In the genomic region with DNA sequence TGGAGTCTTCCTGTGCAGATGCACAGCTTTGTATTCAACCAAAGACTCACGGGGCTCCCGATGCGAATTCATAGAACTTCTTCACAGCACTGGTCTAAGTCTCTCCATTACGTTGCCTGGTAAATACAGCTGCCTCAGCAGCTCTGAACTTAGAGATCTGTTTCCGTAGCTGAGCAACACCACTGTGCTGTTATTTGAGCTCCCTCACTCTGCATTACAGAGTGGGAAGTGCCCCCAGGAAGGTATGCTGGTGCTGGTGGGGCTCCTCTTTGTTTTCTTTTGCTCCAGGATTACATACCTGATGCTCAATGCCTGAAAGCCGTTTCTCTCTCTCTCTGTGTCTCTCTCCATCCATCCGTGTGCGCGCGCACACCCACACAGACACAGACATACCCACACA, we compare ENCODE assay signal across 22 cellular contexts.
DNase-seq lines count a peak whose midpoint lies in the region; FAIRE-seq and TF ChIP-seq lines count a peak whose summit lies in the region.
"Had no signal": no experiment of that assay in that cellular context is flagged by ENCODE, and none has a peak within 500 bp of the region (broad histone marks: within the 10 kb centered on the region; RNA-seq: fewer than 3 reads in every experiment).

No MANE protein-coding gene starts in this region.

- H2BK5ac ChIP-seq in H9 (ENCODE audit: insufficient read length, low read length) (no peak overlapping the region), H1 (ENCODE audit: low read depth, low read length) (no peak overlapping the region), neuronal stem cell (ENCODE audit: low read length) (no peak overlapping the region)

- peak; percentile 85 for FAIRE-seq in H1 (lab: Jason Lieb, UNC)
- FAIRE-seq: GM12878, HTR-8/SVneo had no signal

- H2BK20ac ChIP-seq in H9 (ENCODE audit: low read depth, low read length, poor library complexity, severe bottlenecking) (no peak overlapping the region), H1 (ENCODE audit: low read length) (no peak overlapping the region)

- H3K9me3 ChIP-seq in H9 (ENCODE audit: control insufficient read depth, low read depth, low read length) (no peaks in the 10 kb centered on the region), H1 (ENCODE audit: insufficient read depth in 2 of 2, low read depth in 1 of 2, low read length in 1 of 2) (peaks cover 0 to 4% of the 10 kb centered on the region in 2 experiments; a peak in 2 of 4 replicates), neuronal stem cell (replicated peaks in 1 of 2; ENCODE audit: control insufficient read depth in 2 of 2, insufficient read depth in 1 of 2, low read depth in 1 of 2, low read length in 2 of 2) (peaks cover 4 to 8% of the 10 kb centered on the region in 2 donors)
- H3K9me3 ChIP-seq: BLaER1 treated with 17β-estradiol and CSF1 and Interleukin-3, amounts not matched to agents 10 nM and 100 nM; Peyer's patch had no signal

- H3K4ac ChIP-seq in H9 (ENCODE audit: low read depth, low read length) (no peak overlapping the region), H1 (replicated peaks; ENCODE audit: insufficient read length, low read depth, low read length) (no peak overlapping the region), neuronal stem cell (ENCODE audit: low read length) (no peak overlapping the region)

- H4K91ac ChIP-seq in H9 (ENCODE audit: insufficient read length, low read depth, low read length) (no peak overlapping the region), H1 (replicated peaks; ENCODE audit: insufficient read length, low read length) (no peak overlapping the region), neuronal stem cell (ENCODE audit: low read depth, low read length, poor library complexity) (no peak overlapping the region)

- no peak overlapping the region for H4K8ac ChIP-seq in H9 (replicated peaks; ENCODE audit: insufficient read length, low read depth, low read length)
- no peak overlapping the region for H4K8ac ChIP-seq in H1 (ENCODE audit: extremely low read depth, insufficient read depth, low read length)
- H4K8ac ChIP-seq in neuronal stem cell (ENCODE audit: low read depth, low read length), result no peak overlapping the region

- no peaks in the 10 kb centered on the region for H3K79me1 ChIP-seq in H9 (ENCODE audit: insufficient read depth, low read depth, low read length, poor library complexity, severe bottlenecking)
- H3K79me1 ChIP-seq in H1 (ENCODE audit: low read depth, low read length), result no peaks in the 10 kb centered on the region
- no peaks in the 10 kb centered on the region for H3K79me1 ChIP-seq in neuronal stem cell (ENCODE audit: low read depth, low read length)

- H3K4me1 ChIP-seq in H9 (ENCODE audit: insufficient read depth, low read length), result no peaks in the 10 kb centered on the region; the same call in 1 of the 2 replicates
- H3K4me1 ChIP-seq in H1 (replicated peaks in 1 of 4; ENCODE audit: control insufficient read depth in 3 of 4, insufficient read depth in 4 of 4, low read length in 3 of 4), result peaks cover 0 to 3% (median 0%) of the 10 kb centered on the region in 4 experiments; a peak in 1 of 7 replicates
- H3K4me1 ChIP-seq in neuronal stem cell (ENCODE audit: control insufficient read depth in 2 of 2, insufficient read depth in 1 of 2, low read depth in 1 of 2, low read length in 2 of 2), result peaks cover 2 to 9% of the 10 kb centered on the region in 2 donors
- H3K4me1 ChIP-seq: BLaER1 treated with 17β-estradiol and CSF1 and Interleukin-3, amounts not matched to agents 10 nM and 100 nM; Caco-2; Peyer's patch had no signal

- no peak overlapping the region for H3K23ac ChIP-seq in H9 (ENCODE audit: insufficient read length, low read depth, low read length)
- H3K23ac ChIP-seq in H1 (ENCODE audit: insufficient read length), result no peak overlapping the region
- H3K23ac ChIP-seq in neuronal stem cell (ENCODE audit: low read depth, low read length, poor library complexity), result no peak overlapping the region

- H2BK120ac ChIP-seq in H9 (ENCODE audit: low read depth, low read length, poor library complexity, severe bottlenecking) (peak overlapping the region; percentile 12), H1 (replicated peaks; ENCODE audit: low read depth, low read length) (no peak overlapping the region), neuronal stem cell (ENCODE audit: low read depth, low read length) (no peak overlapping the region)

- no peak overlapping the region for H3K4me3 ChIP-seq in H1 (ENCODE audit: extremely low read depth in 1 of 4, insufficient read depth in 2 of 4, low read depth in 3 of 4, low read length in 4 of 4)
- H3K4me3 ChIP-seq in neuronal stem cell (ENCODE audit: low read length in 2 of 2), result no peak overlapping the region
- H3K4me3 ChIP-seq: BLaER1 treated with 17β-estradiol and CSF1 and Interleukin-3, amounts not matched to agents 10 nM and 100 nM; GM12878; Peyer's patch had no signal

- no peak overlapping the region for H3K18ac ChIP-seq in H9 (ENCODE audit: insufficient read length, low read depth, low read length)
- no peak overlapping the region for H3K18ac ChIP-seq in H1 (ENCODE audit: extremely low read depth, low read length)
- no peak overlapping the region for H3K18ac ChIP-seq in neuronal stem cell (ENCODE audit: low read length)

- CTCF ChIA-PET in H1 (lab: Charles Lee; ENCODE audit: partially characterized antibody), result interaction anchor here (0.9 to 1.2 kb wide), 4 partner anchors 48 to 244 kb away, joined by 3 to 4 read pairs (median 3); no protein-coding TSS in a partner anchor

- no peak overlapping the region for H3K27ac ChIP-seq in H9 (ENCODE audit: insufficient read length, low read depth, low read length)
- H3K27ac ChIP-seq in H1 (ENCODE audit: low read depth, low read length), result peak overlapping the region; percentile 43; the same call in 1 of the 2 replicates
- peak overlapping the region; percentile 21 for H3K27ac ChIP-seq in neuronal stem cell (replicated peaks; ENCODE audit: low read length)
- H3K27ac ChIP-seq: BLaER1 treated with 17β-estradiol and CSF1 and Interleukin-3, amounts not matched to agents 10 nM and 100 nM; Peyer's patch had no signal

- H3K56ac ChIP-seq in H9 (ENCODE audit: insufficient read length, low read depth, low read length) (no peak overlapping the region), H1 (replicated peaks; ENCODE audit: insufficient read length, low read depth, low read length) (no peak overlapping the region)

- peaks cover 11 to 18% of the 10 kb centered on the region in 2 experiments for H3K4me1 Mint-ChIP-seq in H9
- H3K4me1 Mint-ChIP-seq: CD4-positive, alpha-beta memory T cell had no signal

- H3K23me2 ChIP-seq in H9 (ENCODE audit: insufficient read length, low read depth, low read length, poor library complexity, severe bottlenecking) (no peaks in the 10 kb centered on the region), H1 (ENCODE audit: low read depth, low read length) (no peaks in the 10 kb centered on the region)

- H3K27me3 Mint-ChIP-seq in H9 (ENCODE audit: low read depth), result peaks cover 5% of the 10 kb centered on the region; the same call in 1 of the 2 replicates

- no peak for TF ChIP-seq POLR2A in H1 (IDR thresholded peaks at IDR 0.05; ENCODE audit: control extremely low read depth in 1 of 2, low read depth in 2 of 2, low read length in 2 of 2)

- H3K79me2 ChIP-seq in H9 (ENCODE audit: insufficient read depth, low read length), result no peaks in the 10 kb centered on the region
- H3K79me2 ChIP-seq in H1 (ENCODE audit: control insufficient read depth in 1 of 2, insufficient read depth in 2 of 2, low read length in 2 of 2), result no peaks in the 10 kb centered on the region

- POLR2A ChIA-PET in H1 (lab: Charles Lee; ENCODE audit: partially characterized antibody), result no interaction called here

- TF ChIP-seq CTCF in H9 (conservative IDR thresholded peaks at IDR 0.05) (no peak), H1 (IDR thresholded peaks at IDR 0.05; ENCODE audit: control extremely low read depth in 1 of 3, insufficient read depth in 1 of 3, low read depth in 1 of 3, low read length in 3 of 3) (no peak)

- H3K14ac ChIP-seq in H9 (ENCODE audit: insufficient read depth, low read length) (no peak overlapping the region), H1 (ENCODE audit: insufficient read length) (no peak overlapping the region), neuronal stem cell (ENCODE audit: low read length) (no peak overlapping the region)

- peak in 1 of 2 experiments; percentile 14; a peak in 1 of 4 replicates for TF ChIP-seq RAD21 in H1 (IDR thresholded peaks at IDR 0.05 in 1 of 2, conservative IDR thresholded peaks at IDR 0.05 in 1 of 2; ENCODE audit: low read depth in 2 of 2, low read length in 2 of 2)

- no peaks in the 10 kb centered on the region for H3K36me3 ChIP-seq in H1 (ENCODE audit: control insufficient read depth in 2 of 4, insufficient read depth in 4 of 4, low read length in 3 of 4)
- H3K36me3 ChIP-seq in neuronal stem cell (replicated peaks in 1 of 2; ENCODE audit: control insufficient read depth in 2 of 2, insufficient read depth in 2 of 2, low read length in 2 of 2), result no peaks in the 10 kb centered on the region
- H3K36me3 ChIP-seq: BLaER1 treated with 17β-estradiol and CSF1 and Interleukin-3, amounts not matched to agents 10 nM and 100 nM; Peyer's patch had no signal

- peak in 1 of 2 experiments; percentile 74; a peak in 1 of 3 replicates for TF ChIP-seq EP300 in H1 (IDR thresholded peaks at IDR 0.05; ENCODE audit: borderline replicate concordance in 1 of 2, low read depth in 2 of 2, low read length in 2 of 2)

- no peak overlapping the region for H2AFZ ChIP-seq in H9 (ENCODE audit: low read length)
- H2AFZ ChIP-seq in H1 (ENCODE audit: low read length), result no peak overlapping the region
- peak overlapping the region; percentile 76 for H2AFZ ChIP-seq in neuronal stem cell (ENCODE audit: low read length)

- in situ Hi-C loops in ACHN (cut with HindIII; ENCODE audit: low pct_ligation_motif_present, low pct_unique_long_range_greater_than_20kb, low sequenced_read_pairs), result no loop called here

- H2AK5ac ChIP-seq in H9 (ENCODE audit: insufficient read length, low read length) (no peak overlapping the region), H1 (ENCODE audit: low read depth, low read length) (no peak overlapping the region), neuronal stem cell (ENCODE audit: low read depth, low read length) (no peak overlapping the region)

- peaks cover 8 to 12% of the 10 kb centered on the region in 2 experiments for H3K9me3 Mint-ChIP-seq in H9
- H3K9me3 Mint-ChIP-seq: CD4-positive, alpha-beta memory T cell had no signal

- H4K5ac ChIP-seq in H9 (ENCODE audit: insufficient read length, low read depth, low read length) (no peak overlapping the region), H1 (ENCODE audit: insufficient read length, low read depth, low read length) (no peak overlapping the region)

- H3K27me3 ChIP-seq in H9 (ENCODE audit: insufficient read depth, low read length) (no peaks in the 10 kb centered on the region), H1 (replicated peaks in 1 of 4; ENCODE audit: control insufficient read depth in 3 of 4, extremely low read depth in 1 of 4, insufficient read depth in 3 of 4, low read length in 3 of 4) (no peaks in the 10 kb centered on the region), neuronal stem cell (ENCODE audit: control insufficient read depth in 3 of 3, insufficient read depth in 3 of 3, low read depth in 1 of 3, low read length in 3 of 3) (no peaks in the 10 kb centered on the region)
- H3K27me3 ChIP-seq: BLaER1 treated with 17β-estradiol and CSF1 and Interleukin-3, amounts not matched to agents 10 nM and 100 nM; Peyer's patch had no signal

- DNase-seq in H9, result peak; percentile 77
- peak; percentile 19 to 48 for DNase-seq in H1 (ENCODE audit: low read depth in 1 of 2, low spot score in 2 of 2)
- DNase-seq in iPS-NIHi11 (ENCODE audit: low spot score), result peak; percentile 56
- no peak for DNase-seq in neuronal stem cell (ENCODE audit: low spot score)
- DNase-seq in NCI-H69 (lab: John Stamatoyannopoulos, UW), result no peak
- DNase-seq in ACHN, result no peak
- no peak for DNase-seq in NCI-H2029 (lab: John Stamatoyannopoulos, UW)
- DNase-seq: Caco-2; CD4-positive, alpha-beta memory T cell; DMS 273 treated with DMSO at 0.1 percent for 48 hours; DMS79 treated with DMSO at 0.1 percent for 48 hours; Karpas-422; MV-4-11; NCI-H1105 treated with DMSO at 0.1 percent for 48 hours; NCI-H2081 treated with DMSO at 0.1 percent for 48 hours; NCI-H2227 treated with DMSO at 0.1 percent for 48 hours; NCI-H510A; NCI-H748 treated with DMSO at 0.1 percent for 48 hours; Peyer's patch had no signal

- H3K4me3 Mint-ChIP-seq in H9, result no peak overlapping the region
- H3K4me3 Mint-ChIP-seq: CD4-positive, alpha-beta memory T cell had no signal

- H3K4me2 ChIP-seq in H9 (ENCODE audit: insufficient read depth, insufficient read length, low read length), result no peak overlapping the region
- H3K4me2 ChIP-seq in H1 (ENCODE audit: insufficient read depth in 1 of 2, low read depth in 2 of 2, low read length in 2 of 2), result peak overlapping the region; percentile 11 to 48; a peak in 3 of 4 replicates
- H3K4me2 ChIP-seq in neuronal stem cell (ENCODE audit: insufficient read depth, low read length, poor library complexity, severe bottlenecking), result no peak overlapping the region
- H3K4me2 ChIP-seq: BLaER1 treated with 17β-estradiol and CSF1 and Interleukin-3, amounts not matched to agents 10 nM and 100 nM had no signal

- H3K9ac ChIP-seq in H9 (ENCODE audit: extremely low read depth, insufficient read length, low read length), result no peak overlapping the region
- H3K9ac ChIP-seq in H1 (replicated peaks in 1 of 4; ENCODE audit: extremely low read depth in 1 of 4, low read depth in 3 of 4, low read length in 3 of 4), result no peak overlapping the region
- H3K9ac ChIP-seq in neuronal stem cell (ENCODE audit: low read depth, low read length, poor library complexity), result no peak overlapping the region
- H3K9ac ChIP-seq: BLaER1 treated with 17β-estradiol and CSF1 and Interleukin-3, amounts not matched to agents 10 nM and 100 nM had no signal

- H3K27ac Mint-ChIP-seq in H9, result peak overlapping the region in 1 of 3 experiments; percentile 76; a peak in 2 of 7 replicates
- H3K27ac Mint-ChIP-seq: CD4-positive, alpha-beta memory T cell had no signal

- no peak overlapping the region for H3T11ph ChIP-seq in H9 (ENCODE audit: low read length)

- no peak overlapping the region for H2BK15ac ChIP-seq in H9 (ENCODE audit: low read depth, low read length)
- no peak overlapping the region for H2BK15ac ChIP-seq in H1 (ENCODE audit: low read length)
- no peak overlapping the region for H2BK15ac ChIP-seq in neuronal stem cell (ENCODE audit: low read length)

- H3K36me3 Mint-ChIP-seq in H9 (ENCODE audit: insufficient read depth in 1 of 3, low read depth in 3 of 3), result peaks cover 4 to 12% (median 5%) of the 10 kb centered on the region in 3 experiments; a peak in 4 of 7 replicates
- H3K36me3 Mint-ChIP-seq: CD4-positive, alpha-beta memory T cell had no signal

- WGBS in H9 (ENCODE audit: extremely low coverage, insufficient read length, low lambda C conversion rate), result no CpG with 5 or more reads among the region's 10 CpGs
- WGBS in H1 (ENCODE audit: extremely low coverage in 1 of 2, insufficient coverage in 1 of 2, insufficient read length in 1 of 2, insufficient replicate concordance in 2 of 2, low coverage in 1 of 2, low lambda C conversion rate in 2 of 2, missing lambda C conversion rate in 1 of 2), 2 experiments, result 61% methylated on average over 10 of the region's 10 CpGs; no CpG with 5 or more reads in 1 of the 2 experiments
- WGBS in neuronal stem cell (ENCODE audit: extremely low coverage in 2 of 2, insufficient read length in 2 of 2, insufficient replicate concordance in 1 of 2), 2 donors, result no CpG with 5 or more reads among the region's 10 CpGs

- H4K20me1 ChIP-seq in H9 (ENCODE audit: control insufficient read depth, insufficient read depth, insufficient read length) (no peaks in the 10 kb centered on the region), H1 (replicated peaks in 1 of 2; ENCODE audit: control insufficient read depth in 1 of 2, insufficient read depth in 2 of 2, low read length in 2 of 2) (no peaks in the 10 kb centered on the region)
- H4K20me1 ChIP-seq: BLaER1 treated with 17β-estradiol and CSF1 and Interleukin-3, amounts not matched to agents 10 nM and 100 nM had no signal

- H2BK12ac ChIP-seq in H9 (ENCODE audit: insufficient read length, low read depth, low read length), result no peak overlapping the region
- no peak overlapping the region for H2BK12ac ChIP-seq in H1 (ENCODE audit: low read depth, low read length)
- no peak overlapping the region for H2BK12ac ChIP-seq in neuronal stem cell (ENCODE audit: low read length)

Comparison
In these comparisons a context has a peak if more than half of its experiments do, and no peak if none do; other contexts are left out.
1. DNase-seq: peak in H9 (single experiment), H1 (2 of 2) and iPS-NIHi11 (single experiment); none in neuronal stem cell (single experiment), NCI-H69 (single experiment), ACHN (single experiment) and NCI-H2029 (single experiment).
2. H3K4me2 ChIP-seq: peak in H1 (2 of 2); none in H9 (single experiment) and neuronal stem cell (single experiment).